Comparison of ENCODE assay signal across 31 cellular contexts in the genomic region with DNA sequence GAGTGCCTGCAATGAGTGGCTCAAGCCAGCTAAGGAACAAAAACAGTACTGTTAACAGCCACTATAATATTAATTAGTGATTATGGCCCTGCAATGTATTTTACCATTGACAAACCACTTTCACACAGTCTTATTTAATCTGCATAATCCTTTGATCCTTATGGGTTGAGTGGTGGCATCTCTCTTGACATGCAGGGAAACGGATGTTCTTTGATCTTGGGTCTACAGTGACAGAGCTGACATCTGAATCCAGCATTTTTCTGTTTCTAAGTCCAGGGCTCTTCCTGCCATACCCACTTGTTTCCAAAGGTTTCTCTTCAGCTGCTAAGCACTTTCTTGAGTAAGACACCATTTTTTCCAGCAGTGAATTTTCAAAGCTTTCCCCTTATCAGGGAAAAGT.
"Had no signal": no experiment of that assay in that cellular context is flagged by ENCODE, and none has a peak within 500 bp of the region (broad histone marks: within the 10 kb centered on the region; RNA-seq: fewer than 3 reads in every experiment).

No MANE protein-coding gene starts in this region.

- H3K4me2 ChIP-seq: neural progenitor cell had no signal

- H3K4me3 ChIP-seq: adrenal gland, heart left ventricle, neural progenitor cell, testis, vagina had no signal

- H3K27ac ChIP-seq: heart left ventricle, neural progenitor cell, testis, vagina had no signal

- H3K27ac Mint-ChIP-seq: activated CD4-positive, alpha-beta T cell treated with anti-CD3 and anti-CD28 coated beads, Interleukin-2, amount 10 ng/mL, durations not matched to agents 7 days and 5 days; activated naive CD8-positive, alpha-beta T cell treated with anti-CD3 and anti-CD28 coated beads for 36 hours; immature natural killer cell; naive thymus-derived CD4-positive, alpha-beta T cell; type B pancreatic cell had no signal

- ATAC-seq: heart left ventricle; left colon; naive thymus-derived CD4-positive, alpha-beta T cell; right cardiac atrium; stimulated activated naive CD8-positive, alpha-beta T cell treated with anti-CD3 and anti-CD28 coated beads, Interleukin-15, Interleukin-2, amounts not matched to agents 100 U/mL and 50 U/mL, for 24 hours had no signal

- H3K9me3 Mint-ChIP-seq: activated CD4-positive, alpha-beta T cell treated with anti-CD3 and anti-CD28 coated beads, Interleukin-2, amount 10 ng/mL, durations not matched to agents 7 days and 5 days; activated naive CD8-positive, alpha-beta T cell treated with anti-CD3 and anti-CD28 coated beads for 36 hours; brain; immature natural killer cell; naive thymus-derived CD4-positive, alpha-beta T cell; neural progenitor cell; type B pancreatic cell had no signal

- H3K27me3 ChIP-seq: adrenal gland, heart left ventricle, neural progenitor cell, testis, vagina had no signal

- DNase-seq: activated CD4-positive, alpha-beta T cell treated with anti-CD3 and anti-CD28 coated beads for 1 hour; activated CD4-positive, alpha-beta T cell treated with anti-CD3 and anti-CD28 coated beads, Interleukin-2, amount 10 ng/mL, durations not matched to agents 7 days and 5 days; activated effector memory CD4-positive, alpha-beta T cell treated with Interleukin-2 at 50 U/mL for 16 hours; activated naive CD4-positive, alpha-beta T cell treated with Interleukin-2 at 50 U/mL for 16 hours; activated naive CD8-positive, alpha-beta T cell treated with anti-CD3 and anti-CD28 coated beads for 36 hours; activated T-cell treated with anti-CD3 and anti-CD28 coated beads for 4 hours; adrenal gland; aorta; caudate nucleus; foreskin fibroblast; heart left ventricle; hypothalamus; immature natural killer cell; kidney; left colon; mammary epithelial cell; midbrain; naive thymus-derived CD4-positive, alpha-beta T cell; occipital lobe; posterior cingulate gyrus; stimulated activated CD4-positive, alpha-beta T cell treated with anti-CD3 and anti-CD28 coated beads, Interleukin-12 subunit alpha, Interleukin-12 subunit beta, amount 100 ng/mL, for 4 hours; stimulated activated CD4-positive, alpha-beta T cell treated with anti-CD3 and anti-CD28 coated beads, Interleukin-4, amount 100 ng/mL, for 1 hour; stimulated activated naive CD8-positive, alpha-beta T cell treated with anti-CD3 and anti-CD28 coated beads, Interleukin-15, Interleukin-2, amounts not matched to agents 100 U/mL and 50 U/mL, for 24 hours; SW 1271; T-helper 2 cell; testis had no signal

- H3K9ac ChIP-seq: neural progenitor cell had no signal

- H3K36me3 Mint-ChIP-seq: activated naive CD8-positive, alpha-beta T cell treated with anti-CD3 and anti-CD28 coated beads for 36 hours; immature natural killer cell; naive thymus-derived CD4-positive, alpha-beta T cell; type B pancreatic cell had no signal

- H3K9me3 ChIP-seq: adrenal gland, heart left ventricle, testis, vagina had no signal

- H3K36me3 ChIP-seq: adrenal gland, neural progenitor cell, vagina had no signal
